In the genomic region with DNA sequence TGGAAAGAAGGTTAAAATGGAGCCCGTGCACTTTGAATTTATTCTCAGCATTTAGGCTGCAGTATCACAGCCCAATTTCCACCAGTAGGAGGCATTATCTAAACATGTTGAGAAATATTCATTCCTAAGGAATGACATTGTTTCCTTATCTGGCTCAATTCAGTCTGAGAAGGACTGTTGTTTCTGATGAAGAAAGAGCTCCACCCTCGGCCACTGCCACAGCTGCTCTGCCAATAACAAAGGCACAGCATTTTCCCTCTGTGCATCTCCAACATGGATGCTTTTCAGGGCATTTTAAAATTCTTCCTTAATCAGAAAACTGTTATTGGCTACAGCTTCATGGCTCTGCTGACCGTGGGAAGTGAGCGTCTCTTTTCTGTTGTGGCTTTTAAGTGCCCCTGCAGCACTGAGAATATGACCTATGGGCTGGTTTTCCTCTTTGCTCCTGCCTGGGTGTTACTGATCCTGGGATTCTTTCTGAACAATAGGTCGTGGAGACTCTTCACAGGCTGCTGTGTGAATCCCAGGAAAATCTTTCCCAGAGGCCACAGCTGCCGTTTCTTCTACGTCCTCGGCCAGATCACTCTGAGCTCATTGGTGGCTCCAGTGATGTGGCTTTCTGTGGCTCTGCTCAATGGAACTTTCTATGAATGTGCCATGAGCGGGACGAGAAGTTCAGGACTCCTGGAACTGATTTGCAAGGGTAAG, we compare ENCODE assay signal across 8 cellular contexts. TPM values are rescaled to one million over a fixed set of nuclear protein-coding genes. Genes with fewer than 3 reads are reported as not detected.
DNase-seq lines count a peak whose midpoint lies in the region; ATAC-seq and TF ChIP-seq lines count a peak whose summit lies in the region.

A gene with protein sequence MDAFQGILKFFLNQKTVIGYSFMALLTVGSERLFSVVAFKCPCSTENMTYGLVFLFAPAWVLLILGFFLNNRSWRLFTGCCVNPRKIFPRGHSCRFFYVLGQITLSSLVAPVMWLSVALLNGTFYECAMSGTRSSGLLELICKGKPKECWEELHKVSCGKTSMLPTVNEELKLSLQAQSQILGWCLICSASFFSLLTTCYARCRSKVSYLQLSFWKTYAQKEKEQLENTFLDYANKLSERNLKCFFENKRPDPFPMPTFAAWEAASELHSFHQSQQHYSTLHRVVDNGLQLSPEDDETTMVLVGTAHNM (plus strand): TSS at position 216 of the 708 bp plus-strand sequence. CDS start 58 bp downstream, at position 274.

- TF ChIP-seq CTCF in GM12864 (IDR thresholded peaks at IDR 0.05; ENCODE audit: low read depth, low read length, missing control alignments) (peak; percentile 9), epithelial cell of proximal tubule (conservative IDR thresholded peaks at IDR 0.05; ENCODE audit: low read depth, low read length) (peak; percentile 69)

- DNase-seq in GM12864 (ENCODE audit: low read depth) = no peak
- DNase-seq in OCI-M1 (lab: John Stamatoyannopoulos, UW) = peak; percentile 92
- peak; percentile 48 for DNase-seq in epithelial cell of proximal tubule (ENCODE audit: low read depth)
- DNase-seq in myocyte (ENCODE audit: low read depth) = peak; percentile 91
- no peak for DNase-seq in NCI-H1930 (lab: John Stamatoyannopoulos, UW)
- DNase-seq in ecto neural progenitor cell (ENCODE audit: low spot score) = no peak
- no peak for DNase-seq in activated naive CD4-positive, alpha-beta T cell (lab: John Stamatoyannopoulos, UW)
- DNase-seq in activated naive CD4-positive, alpha-beta T cell treated with anti-CD3 and anti-CD28 coated beads, Interleukin-2, amount 50 U/mL, for 72 hours (ENCODE audit: low spot score in 2 of 2) = no peak

- ATAC-seq in activated naive CD4-positive, alpha-beta T cell treated with anti-CD3 and anti-CD28 coated beads, Interleukin-2, amount 50 U/mL, for 72 hours = no peak

- H3K27ac Mint-ChIP-seq in activated naive CD4-positive, alpha-beta T cell treated with anti-CD3 and anti-CD28 coated beads, Interleukin-2, amount 50 U/mL, for 72 hours = no peak within 1 kb of the TSS

- H3K4me3 ChIP-seq in GM12864 (ENCODE audit: low read depth, low read length) = no peak within 1 kb of the TSS
- H3K4me3 ChIP-seq in epithelial cell of proximal tubule (ENCODE audit: low read depth, low read length) = no peak within 1 kb of the TSS

- peaks cover 0 to 6% of the 10 kb centered on the region in 2 donors for H3K36me3 Mint-ChIP-seq in activated naive CD4-positive, alpha-beta T cell treated with anti-CD3 and anti-CD28 coated beads, Interleukin-2, amount 50 U/mL, for 72 hours

- H3K9me3 Mint-ChIP-seq in activated naive CD4-positive, alpha-beta T cell treated with anti-CD3 and anti-CD28 coated beads, Interleukin-2, amount 50 U/mL, for 72 hours = no peaks in the 10 kb centered on the region

RNA-seq across cellular contexts. Expression of the gene that starts here (rescaled TPM):
- 0.07 and 0.12 TPM in 2 replicates for total RNA-seq in epithelial cell of proximal tubule
- 5.0 and 5.4 TPM in 2 replicates for total RNA-seq in myocyte
- polyA plus RNA-seq in myocyte (2012) = 8.7 TPM
- not detected for total RNA-seq in activated naive CD4-positive, alpha-beta T cell treated with anti-CD3 and anti-CD28 coated beads, Interleukin-2, amount 50 U/mL, for 72 hours

Comparison
In these comparisons a context has a peak if more than half of its experiments do, and no peak if none do; other contexts are left out.
1. Peak in DNase-seq in epithelial cell of proximal tubule; RNA of the gene not detected or under 1 TPM.
2. DNase-seq: peak in OCI-M1 (single experiment) and myocyte (single experiment); none in GM12864 (single experiment), NCI-H1930 (0 of 2), ecto neural progenitor cell (single experiment), activated naive CD4-positive, alpha-beta T cell (0 of 4) and activated naive CD4-positive, alpha-beta T cell treated with anti-CD3 and anti-CD28 coated beads, Interleukin-2, amount 50 U/mL, for 72 hours (0 of 2).